8 cellular contexts compared by ENCODE assay signal in the genomic region with DNA sequence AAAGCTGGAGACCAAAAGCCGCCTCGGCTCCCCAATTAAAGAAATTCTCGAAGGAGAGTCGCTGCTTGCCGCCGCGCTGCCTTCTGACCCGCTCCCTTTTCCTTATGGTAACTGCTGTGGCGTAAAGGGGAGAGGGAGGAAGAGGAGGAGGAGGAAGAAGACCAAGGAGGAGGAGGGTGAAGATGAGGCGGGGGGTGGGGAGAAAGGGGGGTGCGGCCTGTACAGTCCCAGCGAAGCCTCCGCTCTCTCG. TPM values are rescaled to one million over a fixed set of nuclear protein-coding genes. Genes with fewer than 3 reads are reported as not detected.
DNase-seq lines count a peak whose midpoint lies in the region; ATAC-seq, FAIRE-seq and TF ChIP-seq lines count a peak whose summit lies in the region.

No MANE protein-coding gene starts in this region.

- intact Hi-C loops in transverse colon (cut with DNase I; ENCODE audit: low total_unique reads) = loop anchor here (10.0 kb wide), 1 partner anchor 1045 kb away; no protein-coding TSS in a partner anchor

- TF ChIP-seq CTCF in keratinocyte (optimal IDR thresholded peaks at IDR 0.05 in 1 of 3, IDR thresholded peaks at IDR 0.05 in 1 of 3, conservative IDR thresholded peaks at IDR 0.05 in 1 of 3; ENCODE audit: extremely low read depth in 1 of 3, insufficient read depth in 2 of 3, low read length in 3 of 3) (no peak), transverse colon (IDR thresholded peaks at IDR 0.05) (no peak)

- peaks cover 2% of the 10 kb centered on the region for H4K20me1 ChIP-seq in keratinocyte (ENCODE audit: control insufficient read depth, extremely low read depth, insufficient read depth, low read length)

- no peaks in the 10 kb centered on the region for H3K27me3 ChIP-seq in keratinocyte (ENCODE audit: control insufficient read depth, extremely low read depth, insufficient read depth, low read length)
- H3K27me3 ChIP-seq in transverse colon = no peaks in the 10 kb centered on the region

- no peaks in the 10 kb centered on the region for H3K9me3 ChIP-seq in keratinocyte (ENCODE audit: control insufficient read depth, low read depth, low read length)
- H3K9me3 ChIP-seq in transverse colon = no peaks in the 10 kb centered on the region

- peak overlapping the region; percentile 99 for H3K9ac ChIP-seq in keratinocyte (ENCODE audit: control insufficient read depth, extremely low read depth, insufficient read depth, low read length)

- TF ChIP-seq POLR2A in transverse colon (IDR thresholded peaks at IDR 0.05) = no peak

- TF ChIP-seq EP300 in transverse colon (IDR thresholded peaks at IDR 0.05; ENCODE audit: low read depth) = no peak

- H3K27ac ChIP-seq in keratinocyte (ENCODE audit: control insufficient read depth, insufficient read depth, low read length) = peak overlapping the region; percentile 98
- peak overlapping the region; percentile 91 to 97 (median 95) for H3K27ac ChIP-seq in transverse colon

- DNase-seq in SIG-M5 treated with dmso at 0.1 percent for 504 hours (lab: John Stamatoyannopoulos, UW; ENCODE audit: unreplicated experiment) = peak; percentile 69
- no peak for DNase-seq in SIG-M5 (lab: John Stamatoyannopoulos, UW)
- peak; percentile 58 for DNase-seq in amniotic epithelial cell (ENCODE audit: low read depth)
- DNase-seq in keratinocyte (ENCODE audit: low read depth, low spot score) = no peak
- DNase-seq in transverse colon = no peak
- DNase-seq in NCI-H2107 treated with DMSO at 0.1 percent for 48 hours (lab: John Stamatoyannopoulos, UW; ENCODE audit: unreplicated experiment) = no peak

- WGBS in transverse colon (ENCODE audit: low coverage in 1 of 2), 2 donors = 0 to 1% methylated on average over 14 of the region's 14 CpGs

- ATAC-seq in GM21423 (IDR thresholded peaks at IDR 0.05; ENCODE audit: unreplicated experiment) = no peak
- ATAC-seq in GM21723 (IDR thresholded peaks at IDR 0.05; ENCODE audit: unreplicated experiment) = no peak

- no peak for FAIRE-seq in keratinocyte (lab: Jason Lieb, UNC)

- H3K36me3 ChIP-seq in keratinocyte (ENCODE audit: control insufficient read depth in 2 of 2, extremely low read depth in 1 of 2, insufficient read depth in 2 of 2, low read length in 2 of 2) (peaks cover 0 to 3% of the 10 kb centered on the region in 2 experiments), transverse colon (no peaks in the 10 kb centered on the region)

- no peaks in the 10 kb centered on the region for H3K9me1 ChIP-seq in keratinocyte (ENCODE audit: control insufficient read depth, extremely low read depth, insufficient read depth, low read length)

- in situ Hi-C loops in transverse colon (cut with MboI; ENCODE audit: low pct_ligation_motif_present in 1 of 4, low pct_unique_long_range_greater_than_20kb in 1 of 4, low sequenced_read_pairs in 3 of 4) = no loop called here

- H3K4me2 ChIP-seq in keratinocyte (ENCODE audit: control insufficient read depth, extremely low read depth, insufficient read depth, low read depth, low read length) = peak overlapping the region; percentile 93

- peak overlapping the region; percentile 98 for H2AFZ ChIP-seq in keratinocyte (ENCODE audit: control insufficient read depth, low read length)

- H3K4me3 ChIP-seq in keratinocyte (ENCODE audit: control insufficient read depth in 2 of 3, extremely low read depth in 1 of 3, insufficient read depth in 2 of 3, low read depth in 1 of 3, low read length in 3 of 3) (peak overlapping the region; percentile 80 to 100 (median 100)), transverse colon (peak overlapping the region; percentile 52 to 94 (median 84))

- peaks cover 51% of the 10 kb centered on the region for H3K79me2 ChIP-seq in keratinocyte (ENCODE audit: control insufficient read depth, insufficient read depth, low read length)

- dilution Hi-C loops in keratinocyte (cut with MboI; ENCODE audit: extremely low pct_ligation_motif_present, low sequenced_read_pairs) = no loop called here

- H3K4me1 ChIP-seq in keratinocyte (ENCODE audit: control insufficient read depth, extremely low read depth, insufficient read depth, low read length) = peaks cover 20% of the 10 kb centered on the region
- H3K4me1 ChIP-seq in transverse colon = peaks cover 9 to 32% (median 23%) of the 10 kb centered on the region in 4 donors

RNA-seq across cellular contexts. Expression of a gene that starts 0.4 kb away (rescaled TPM):
- 8.2 to 12.6 TPM (median 11.4 TPM) in 3 replicates for polyA plus RNA-seq in keratinocyte
- polyA plus RNA-seq in keratinocyte (2011; ENCODE audit: low read depth) = 22.2 TPM
- polyA plus RNA-seq in keratinocyte (2011; cell fraction: cytosol; rRNA removed) = 7.5 and 12.6 TPM in 2 replicates
- polyA plus RNA-seq in keratinocyte (2011; cell fraction: nucleus; rRNA removed) = 15.2 and 15.7 TPM in 2 replicates
- 9.9 and 10.4 TPM in 2 replicates for polyA plus RNA-seq in keratinocyte (2012; ENCODE audit: low replicate concordance)
- polyA minus RNA-seq in keratinocyte = 13.2 to 17.0 TPM (median 16.9 TPM) in 3 replicates
- polyA minus RNA-seq in keratinocyte (2011; cell fraction: cytosol; rRNA and poly(A)+ RNA removed) = 9.6 TPM
- polyA minus RNA-seq in keratinocyte (2011; cell fraction: nucleus; rRNA and poly(A)+ RNA removed) = 15.4 and 32.5 TPM in 2 replicates
- total RNA-seq in transverse colon = 10 to 100 TPM; 18.4 to 82.2 (median 29.9) TPM

RNA-seq across cellular contexts. Expression of a gene that starts 48.2 kb away (rescaled TPM):
- 56.2 to 74.6 TPM (median 61.0 TPM) in 3 replicates for polyA plus RNA-seq in keratinocyte
- 15.9 TPM for polyA plus RNA-seq in keratinocyte (2011; ENCODE audit: low read depth)
- polyA plus RNA-seq in keratinocyte (2011; cell fraction: cytosol; rRNA removed) = 33.5 and 49.9 TPM in 2 replicates
- 89.8 and 99.3 TPM in 2 replicates for polyA plus RNA-seq in keratinocyte (2011; cell fraction: nucleus; rRNA removed)
- 31.7 and 48.3 TPM in 2 replicates for polyA plus RNA-seq in keratinocyte (2012; ENCODE audit: low replicate concordance)
- polyA minus RNA-seq in keratinocyte = 52.0 to 127 TPM (median 101 TPM) in 3 replicates
- polyA minus RNA-seq in keratinocyte (2011; cell fraction: cytosol; rRNA and poly(A)+ RNA removed) = 48.5 TPM
- 61.6 and 105 TPM in 2 replicates for polyA minus RNA-seq in keratinocyte (2011; cell fraction: nucleus; rRNA and poly(A)+ RNA removed)
- 10 to 100 TPM; 23.2 to 84.5 (median 25.2) TPM for total RNA-seq in transverse colon

Comparison
In these comparisons a context has a peak if more than half of its experiments do, and no peak if none do; other contexts are left out.
1. DNase-seq: peak in SIG-M5 treated with dmso at 0.1 percent for 504 hours (single experiment) and amniotic epithelial cell (single experiment); none in SIG-M5 (single experiment), keratinocyte (single experiment), transverse colon (single experiment) and NCI-H2107 treated with DMSO at 0.1 percent for 48 hours (single experiment).